In the genomic region with DNA sequence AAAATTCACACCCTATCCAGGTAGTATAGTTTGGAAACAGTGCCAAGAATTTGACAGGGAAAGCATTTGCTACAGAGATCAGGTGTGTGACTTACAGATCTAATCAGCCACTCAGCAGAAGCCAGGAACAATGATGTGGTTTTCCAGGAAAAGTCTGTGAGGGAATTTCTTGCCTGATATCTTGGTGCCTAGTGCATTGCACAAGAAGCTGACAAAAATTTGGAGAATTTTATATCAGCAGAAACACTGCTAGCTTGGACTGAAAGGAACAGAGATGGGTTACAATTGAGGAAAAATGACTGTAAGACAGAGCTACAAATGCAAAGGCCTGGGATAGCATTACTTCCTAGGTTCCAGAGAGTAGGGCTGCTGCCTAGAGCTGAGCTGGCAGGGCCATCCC, we compare ENCODE assay signal across 29 cellular contexts.
"Had no signal": no experiment of that assay in that cellular context is flagged by ENCODE, and none has a peak within 500 bp of the region (broad histone marks: within the 10 kb centered on the region; RNA-seq: fewer than 3 reads in every experiment).

No MANE protein-coding gene starts in this region.

- H3K4me3 ChIP-seq: adrenal gland, breast epithelium, coronary artery, Peyer's patch, SJSA1 had no signal

- H3K36me3 ChIP-seq: adrenal gland, breast epithelium, Peyer's patch, SJSA1 had no signal

- H3K9me3 Mint-ChIP-seq: activated naive CD8-positive, alpha-beta T cell treated with anti-CD3 and anti-CD28 coated beads, Interleukin-2, amount 10 ng/mL, durations not matched to agents 7 days and 5 days; WTC11 had no signal

- DNase-seq: activated CD4-positive, alpha-beta T cell treated with anti-CD3 and anti-CD28 coated beads for 48 hours; activated CD4-positive, alpha-beta T cell treated with anti-CD3 and anti-CD28 coated beads, Interleukin-2, amount 50 U/mL, for 4 hours; activated CD4-positive, CD25-positive, alpha-beta regulatory T cell treated with anti-CD3 and anti-CD28 coated beads, Interleukin-2, amount 50 U/mL, for 72 hours; activated CD8-positive, alpha-beta memory T cell treated with anti-CD3 and anti-CD28 coated beads, Interleukin-2, amount 50 U/mL, for 48 hours; activated CD8-positive, alpha-beta T cell treated with anti-CD3 and anti-CD28 coated beads, Interleukin-2, amount 10 ng/mL, durations not matched to agents 7 days and 5 days; activated naive CD4-positive, alpha-beta T cell treated with anti-CD3 and anti-CD28 coated beads, Interleukin-2, amount 50 U/mL, for 16 hours; activated naive CD8-positive, alpha-beta T cell treated with anti-CD3 and anti-CD28 coated beads, Interleukin-2, amount 10 ng/mL, durations not matched to agents 7 days and 5 days; activated T-cell treated with anti-CD3 and anti-CD28 coated beads, Interleukin-2, amount 50 U/mL, for 1 hour; adrenal gland; caudate nucleus; KG1; NCI-H1105; NCI-H1436; NCI-H187 treated with DMSO at 0.1 percent for 48 hours; NCI-H2081 treated with DMSO at 0.1 percent for 48 hours; NCI-H2171 treated with DMSO at 0.1 percent for 48 hours; NCI-H510A; NCI-H526 treated with DMSO at 0.1 percent for 48 hours; NK-92 treated with Interleukin-12 subunit alpha and Interleukin-12 subunit beta, amount 100 ng/mL, for 24 hours; Peyer's patch; SHP77; T-helper 17 cell; T-helper 9 cell had no signal

- H3K4me1 Mint-ChIP-seq: activated naive CD8-positive, alpha-beta T cell treated with anti-CD3 and anti-CD28 coated beads, Interleukin-2, amount 10 ng/mL, durations not matched to agents 7 days and 5 days; T-helper 17 cell had no signal

- ATAC-seq: activated CD8-positive, alpha-beta T cell treated with anti-CD3 and anti-CD28 coated beads, Interleukin-2, amount 10 ng/mL, durations not matched to agents 7 days and 5 days; SK-N-SH treated with all-trans-retinoic acid at 6 μM for 48 hours; T-helper 17 cell; WTC11 had no signal

- H3K27me3 ChIP-seq: adrenal gland, breast epithelium, Peyer's patch, SJSA1 had no signal

- H3K4me3 Mint-ChIP-seq: activated CD8-positive, alpha-beta T cell treated with anti-CD3 and anti-CD28 coated beads, Interleukin-2, amount 10 ng/mL, durations not matched to agents 7 days and 5 days; activated naive CD8-positive, alpha-beta T cell treated with anti-CD3 and anti-CD28 coated beads, Interleukin-2, amount 10 ng/mL, durations not matched to agents 7 days and 5 days; T-helper 17 cell; WTC11 had no signal

- H3K36me3 Mint-ChIP-seq: activated naive CD8-positive, alpha-beta T cell treated with anti-CD3 and anti-CD28 coated beads, Interleukin-2, amount 10 ng/mL, durations not matched to agents 7 days and 5 days; WTC11 had no signal

- H3K27me3 Mint-ChIP-seq: activated naive CD8-positive, alpha-beta T cell treated with anti-CD3 and anti-CD28 coated beads, Interleukin-2, amount 10 ng/mL, durations not matched to agents 7 days and 5 days; T-helper 17 cell had no signal

- H3K27ac Mint-ChIP-seq: activated CD8-positive, alpha-beta T cell treated with anti-CD3 and anti-CD28 coated beads, Interleukin-2, amount 10 ng/mL, durations not matched to agents 7 days and 5 days; activated naive CD8-positive, alpha-beta T cell treated with anti-CD3 and anti-CD28 coated beads, Interleukin-2, amount 10 ng/mL, durations not matched to agents 7 days and 5 days; T-helper 17 cell; WTC11 had no signal

- H3K4me1 ChIP-seq: adrenal gland, breast epithelium, Peyer's patch, SJSA1 had no signal

- H3K27ac ChIP-seq: adrenal gland, breast epithelium, coronary artery, Peyer's patch, RWPE1, SJSA1 had no signal
